Comparison of ENCODE assay signal across 8 cellular contexts in the genomic region with DNA sequence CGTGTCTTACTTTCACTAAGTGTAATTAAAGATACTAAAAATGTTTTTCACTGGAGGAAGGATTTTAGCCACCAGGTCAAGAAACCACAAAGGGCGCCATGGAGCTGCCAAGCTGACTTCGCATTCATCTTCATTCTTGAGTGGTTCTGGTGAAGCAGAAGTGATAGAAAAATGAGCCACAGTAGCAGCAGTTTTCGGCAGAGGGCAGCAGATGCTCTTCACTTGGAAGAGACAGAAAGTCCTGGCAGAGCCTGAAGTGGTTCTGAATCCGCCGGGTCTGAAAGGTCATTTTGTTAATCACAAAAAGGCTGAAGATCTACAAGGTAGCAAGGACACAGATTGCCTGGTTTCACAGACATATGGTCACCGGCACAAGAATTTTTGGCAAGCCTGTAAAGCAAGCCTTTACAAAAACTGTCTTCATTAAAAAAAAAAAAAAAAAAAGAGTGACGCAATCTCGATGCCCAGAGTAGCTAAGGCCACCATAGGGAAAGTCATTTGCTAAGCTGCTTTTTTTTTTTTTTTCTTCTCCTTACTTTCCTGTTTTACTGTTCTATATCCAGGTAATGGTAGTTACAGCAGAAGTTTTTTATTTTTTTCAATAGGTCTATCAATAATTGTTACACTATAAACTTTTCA.
DNase-seq lines count a peak whose midpoint lies in the region; ATAC-seq and TF ChIP-seq lines count a peak whose summit lies in the region.

No MANE protein-coding gene starts in this region.

- no peaks in the 10 kb centered on the region for H3K27me3 Mint-ChIP-seq in activated naive CD8-positive, alpha-beta T cell treated with anti-CD3 and anti-CD28 coated beads, Interleukin-2, amount 50 U/mL, for 24 hours

- H3K4me3 Mint-ChIP-seq in activated naive CD8-positive, alpha-beta T cell treated with anti-CD3 and anti-CD28 coated beads, Interleukin-2, amount 50 U/mL, for 24 hours, result no peak overlapping the region

- H3K4me1 Mint-ChIP-seq in activated naive CD8-positive, alpha-beta T cell treated with anti-CD3 and anti-CD28 coated beads, Interleukin-2, amount 50 U/mL, for 24 hours, result no peaks in the 10 kb centered on the region

- ATAC-seq in GM18867 (IDR thresholded peaks at IDR 0.05; ENCODE audit: unreplicated experiment), result no peak
- no peak for ATAC-seq in HG02884 (IDR thresholded peaks at IDR 0.05; ENCODE audit: unreplicated experiment)
- no peak for ATAC-seq in activated naive CD8-positive, alpha-beta T cell treated with anti-CD3 and anti-CD28 coated beads, Interleukin-2, amount 50 U/mL, for 24 hours

- H3K36me3 Mint-ChIP-seq in activated naive CD8-positive, alpha-beta T cell treated with anti-CD3 and anti-CD28 coated beads, Interleukin-2, amount 50 U/mL, for 24 hours (ENCODE audit: low read depth), result no peaks in the 10 kb centered on the region

- DNase-seq in EL, result peak; percentile 42
- peak; percentile 1 for DNase-seq in NCI-H226
- DNase-seq in cardiac fibroblast (ENCODE audit: low read depth in 2 of 2), result peak; percentile 51 to 69
- peak; percentile 72 for DNase-seq in middle frontal gyrus (ENCODE audit: extremely low spot score, low spot score)
- no peak for DNase-seq in stimulated activated naive CD4-positive, alpha-beta T cell (lab: John Stamatoyannopoulos, UW)
- no peak for DNase-seq in activated naive CD8-positive, alpha-beta T cell treated with anti-CD3 and anti-CD28 coated beads, Interleukin-2, amount 50 U/mL, for 24 hours

- H3K4me3 ChIP-seq in cardiac fibroblast (replicated peaks in 1 of 2; ENCODE audit: low read depth in 2 of 2, low read length in 2 of 2), result no peak overlapping the region

- peaks cover 4% of the 10 kb centered on the region for H3K9me3 Mint-ChIP-seq in activated naive CD8-positive, alpha-beta T cell treated with anti-CD3 and anti-CD28 coated beads, Interleukin-2, amount 50 U/mL, for 24 hours

- TF ChIP-seq CTCF in cardiac fibroblast (IDR thresholded peaks at IDR 0.05; ENCODE audit: low read depth, low read length), result peak; percentile 49

- H3K27ac Mint-ChIP-seq in activated naive CD8-positive, alpha-beta T cell treated with anti-CD3 and anti-CD28 coated beads, Interleukin-2, amount 50 U/mL, for 24 hours, result no peak overlapping the region

Comparison
In these comparisons a context has a peak if more than half of its experiments do, and no peak if none do; other contexts are left out.
1. DNase-seq: peak in EL (single experiment), NCI-H226 (single experiment), cardiac fibroblast (2 of 2) and middle frontal gyrus (single experiment); none in stimulated activated naive CD4-positive, alpha-beta T cell (0 of 6) and activated naive CD8-positive, alpha-beta T cell treated with anti-CD3 and anti-CD28 coated beads, Interleukin-2, amount 50 U/mL, for 24 hours (single experiment).